ENCODE assay signal across 10 cellular contexts in genomic region chr4:76016383-76016782, GRCh38. TPM values are rescaled to one million over a fixed set of nuclear protein-coding genes. Genes with fewer than 3 reads are reported as not detected.
A peak's percentile ranks its signal among the peaks of the same experiment; 100 is the strongest.
DNase-seq lines count a peak whose midpoint lies in the region; ATAC-seq, FAIRE-seq and TF ChIP-seq lines count a peak whose summit lies in the region.
"Had no signal": no experiment of that assay in that cellular context is flagged by ENCODE, and none has a peak within 500 bp of the region (broad histone marks: within the 10 kb centered on the region; RNA-seq: fewer than 3 reads in every experiment).

No MANE protein-coding gene starts in this region.

- DNase-seq in GM12891 (ENCODE audit: insufficient read length, low spot score) = no peak
- DNase-seq in activated naive CD8-positive, alpha-beta T cell treated with anti-CD3 and anti-CD28 coated beads for 36 hours = peak; percentile 7
- no peak for DNase-seq in T-helper 17 cell
- DNase-seq in smooth muscle cell (lab: John Stamatoyannopoulos, UW; ENCODE audit: unreplicated experiment) = no peak
- DNase-seq in NCI-H748 (lab: John Stamatoyannopoulos, UW; ENCODE audit: unreplicated experiment) = no peak
- no peak for DNase-seq in aorta
- DNase-seq: NCI-H1105 treated with DMSO at 0.1 percent for 48 hours had no signal

- H3K4me3 Mint-ChIP-seq in activated naive CD8-positive, alpha-beta T cell treated with anti-CD3 and anti-CD28 coated beads for 36 hours = no peak overlapping the region
- H3K4me3 Mint-ChIP-seq in T-helper 17 cell = no peak overlapping the region

- peaks cover 2% of the 10 kb centered on the region for H3K4me1 Mint-ChIP-seq in activated naive CD8-positive, alpha-beta T cell treated with anti-CD3 and anti-CD28 coated beads for 36 hours
- H3K4me1 Mint-ChIP-seq in T-helper 17 cell = peaks cover 5% of the 10 kb centered on the region

- no peaks in the 10 kb centered on the region for H4K20me1 ChIP-seq in smooth muscle cell (ENCODE audit: low read depth)

- peak; percentile 99 for FAIRE-seq in GM12891 (lab: Jason Lieb, UNC)

- H3K4me2 ChIP-seq in smooth muscle cell = no peak overlapping the region

- no peak overlapping the region for H2AFZ ChIP-seq in smooth muscle cell (ENCODE audit: low read depth)

- WGBS in smooth muscle cell (ENCODE audit: low lambda C conversion rate) = 78% methylated on average over 2 of the region's 2 CpGs
- WGBS in aorta, 2 donors = 89 to 90% methylated on average over 2 of the region's 2 CpGs

- H3K27me3 Mint-ChIP-seq in activated naive CD8-positive, alpha-beta T cell treated with anti-CD3 and anti-CD28 coated beads for 36 hours = peaks cover 3% of the 10 kb centered on the region
- peaks cover 23% of the 10 kb centered on the region for H3K27me3 Mint-ChIP-seq in T-helper 17 cell

- peaks cover 6% of the 10 kb centered on the region for H3F3A ChIP-seq in smooth muscle cell (ENCODE audit: low read depth)

- no peaks in the 10 kb centered on the region for H3K79me2 ChIP-seq in smooth muscle cell (ENCODE audit: low read depth)

- intact Hi-C loops in aorta (cut with DNase I) = no loop called here

- H3K4me3 ChIP-seq in smooth muscle cell (no peak overlapping the region), aorta (ENCODE audit: low read length in 2 of 2) (no peak overlapping the region)

- H3K27me3 ChIP-seq in smooth muscle cell (ENCODE audit: low read depth) (no peaks in the 10 kb centered on the region), aorta (ENCODE audit: control insufficient read depth in 1 of 2, insufficient read depth in 2 of 2, low read length in 1 of 2) (no peaks in the 10 kb centered on the region)

- no peaks in the 10 kb centered on the region for H3K36me3 ChIP-seq in smooth muscle cell (ENCODE audit: low read depth)
- no peaks in the 10 kb centered on the region for H3K36me3 ChIP-seq in aorta (ENCODE audit: control insufficient read depth in 1 of 2, insufficient read depth in 2 of 2, low read length in 1 of 2)

- H3K36me3 Mint-ChIP-seq in activated naive CD8-positive, alpha-beta T cell treated with anti-CD3 and anti-CD28 coated beads for 36 hours = no peaks in the 10 kb centered on the region
- H3K36me3 Mint-ChIP-seq in T-helper 17 cell (ENCODE audit: low read depth) = no peaks in the 10 kb centered on the region

- ATAC-seq in GM19438 (IDR thresholded peaks at IDR 0.05; ENCODE audit: low read depth, unreplicated experiment) = peak; percentile 81
- ATAC-seq in HG03135 (IDR thresholded peaks at IDR 0.05; ENCODE audit: unreplicated experiment) = peak; percentile 72
- no peak for ATAC-seq in T-helper 17 cell
- no peak for ATAC-seq in aorta (ENCODE audit: low FRiP score)

- H3K4me1 ChIP-seq in smooth muscle cell (ENCODE audit: low read depth) (peaks cover 10% of the 10 kb centered on the region), aorta (ENCODE audit: control insufficient read depth in 1 of 2, insufficient read depth in 2 of 2, low read length in 2 of 2) (no peaks in the 10 kb centered on the region)

- H3K27ac ChIP-seq in smooth muscle cell (ENCODE audit: low read depth) = no peak overlapping the region
- H3K27ac ChIP-seq in aorta (ENCODE audit: low read depth in 1 of 2, low read length in 2 of 2) = no peak overlapping the region

- TF ChIP-seq CTCF in smooth muscle cell (IDR thresholded peaks at IDR 0.05; ENCODE audit: borderline replicate concordance, insufficient read depth, poor library complexity, severe bottlenecking) = no peak

- H3K9me3 ChIP-seq in T-helper 17 cell (ENCODE audit: control insufficient read depth, low read length, poor library complexity, severe bottlenecking) (no peaks in the 10 kb centered on the region), smooth muscle cell (replicated peaks; ENCODE audit: low read depth) (no peaks in the 10 kb centered on the region), aorta (ENCODE audit: control insufficient read depth, low read length) (no peaks in the 10 kb centered on the region)

- H3K9ac ChIP-seq in smooth muscle cell (ENCODE audit: low read depth) = no peak overlapping the region

- no peaks in the 10 kb centered on the region for H3K9me3 Mint-ChIP-seq in activated naive CD8-positive, alpha-beta T cell treated with anti-CD3 and anti-CD28 coated beads for 36 hours

- H3K27ac Mint-ChIP-seq in activated naive CD8-positive, alpha-beta T cell treated with anti-CD3 and anti-CD28 coated beads for 36 hours = no peak overlapping the region
- no peak overlapping the region for H3K27ac Mint-ChIP-seq in T-helper 17 cell

- no peak for TF ChIP-seq POLR2A in GM12891 (IDR thresholded peaks at IDR 0.05; ENCODE audit: low read depth, low read length)

TF ChIP-seq in GM12891, 5 proteins besides CTCF, POLR2A, EP300 and RAD21:
- TF ChIP-seq TAF1 (IDR thresholded peaks at IDR 0.05; ENCODE audit: low read depth, low read length) (no peak), PAX5 (IDR thresholded peaks at IDR 0.05; ENCODE audit: insufficient read depth, low read length, severe bottlenecking) (peak; percentile 31)
TF ChIP-seq in GM12891: peak in this region for 1.

RNA-seq across cellular contexts. Expression of gene CXCL10, which starts 6.9 kb away (rescaled TPM):
- polyA plus RNA-seq in GM12891 (2012; ENCODE audit: low read depth, missing spikeins) = 7.1 TPM
- 1 to 10 TPM; 2.1 to 3.0 TPM for total RNA-seq in activated naive CD8-positive, alpha-beta T cell treated with anti-CD3 and anti-CD28 coated beads for 36 hours
- not detected for total RNA-seq in T-helper 17 cell
- 18.9 and 19.7 TPM in 2 replicates for total RNA-seq in smooth muscle cell
- polyA plus RNA-seq in smooth muscle cell = 18.9 and 21.2 TPM in 2 replicates
- 1 to 10 TPM; 1.8 to 2.6 TPM for total RNA-seq in aorta
- polyA plus RNA-seq in aorta = 1 to 10 TPM in 1 of 2 donors, not detected in 1; 7.8 TPM

RNA-seq across cellular contexts. Expression of gene CXCL9, which starts 9.1 kb away (rescaled TPM):
- 1.5 TPM for polyA plus RNA-seq in GM12891 (2012; ENCODE audit: low read depth, missing spikeins)
- 1 to 10 TPM; 2.2 to 2.7 TPM for total RNA-seq in activated naive CD8-positive, alpha-beta T cell treated with anti-CD3 and anti-CD28 coated beads for 36 hours
- total RNA-seq in T-helper 17 cell = not detected
- 0.27 and 0.45 TPM in 2 replicates for total RNA-seq in smooth muscle cell
- polyA plus RNA-seq in smooth muscle cell = 0.16 TPM in 1 of 2 replicates, not detected in the other
- 1 to 10 TPM; 1.2 to 1.6 TPM for total RNA-seq in aorta
- 1 to 10 TPM in 1 of 2 donors, under 1 TPM in 1; 0.38 to 4.4 TPM for polyA plus RNA-seq in aorta

RNA-seq across cellular contexts. Expression of gene CXCL11, which starts 19.5 kb away (rescaled TPM):
- not detected for polyA plus RNA-seq in GM12891 (2012; ENCODE audit: low read depth, missing spikeins)
- under 1 TPM; 0.30 to 0.60 TPM for total RNA-seq in activated naive CD8-positive, alpha-beta T cell treated with anti-CD3 and anti-CD28 coated beads for 36 hours
- total RNA-seq in T-helper 17 cell (not detected), smooth muscle cell (not detected in 2 replicates), aorta (under 1 TPM; 0.23 to 0.45 TPM)
- polyA plus RNA-seq in smooth muscle cell (not detected in 2 replicates), aorta (1 to 10 TPM in 1 of 2 donors, under 1 TPM in 1; 0.46 to 2.3 TPM)

RNA-seq across cellular contexts. Expression of gene SDAD1, which starts 25.6 kb away (rescaled TPM):
- polyA plus RNA-seq in GM12891 (2012; ENCODE audit: low read depth, missing spikeins) = 14.9 TPM
- total RNA-seq in activated naive CD8-positive, alpha-beta T cell treated with anti-CD3 and anti-CD28 coated beads for 36 hours = 10 to 100 TPM; 70.9 to 72.0 TPM
- total RNA-seq in T-helper 17 cell (10 to 100 TPM; 42.5 to 44.0 TPM), smooth muscle cell (33.3 and 38.8 TPM in 2 replicates), aorta (10 to 100 TPM; 30.2 to 36.5 TPM)
- polyA plus RNA-seq in smooth muscle cell (30.3 and 44.0 TPM in 2 replicates), aorta (10 to 100 TPM; 16.0 to 17.2 TPM)

RNA-seq across cellular contexts. Expression of gene ART3, which starts 58.1 kb away (rescaled TPM):
- polyA plus RNA-seq in GM12891 (2012; ENCODE audit: low read depth, missing spikeins) = not detected
- total RNA-seq in activated naive CD8-positive, alpha-beta T cell treated with anti-CD3 and anti-CD28 coated beads for 36 hours = under 1 TPM in 1 of 2 experiments, not detected in 1; 0.60 TPM
- total RNA-seq in T-helper 17 cell (not detected), smooth muscle cell (not detected in 2 replicates), aorta (under 1 TPM; 0.68 to 0.81 TPM)
- polyA plus RNA-seq in smooth muscle cell (0.93 and 1.1 TPM in 2 replicates), aorta (not detected)
- total RNA-seq: mononuclear cell had no signal

Comparison
In these comparisons a context has a peak if more than half of its experiments do, and no peak if none do; other contexts are left out.
1. ATAC-seq: peak in GM19438 (single experiment) and HG03135 (single experiment); none in T-helper 17 cell (single experiment) and aorta (single experiment).